ENCODE assay signal across 1 cellular context in genomic region chr12:46839232-46839631, GRCh38.
TF ChIP-seq lines count a peak whose summit lies in the region.

No MANE protein-coding gene starts in this region.

TF ChIP-seq in SK-N-SH, 30 proteins besides CTCF, POLR2A, EP300 and RAD21 (continued from another document):
- TF ChIP-seq POLR2AphosphoS5 (IDR thresholded peaks at IDR 0.05; ENCODE audit: low read depth, low read length): no peak
